Comparison of ENCODE assay signal across 8 cellular contexts in genomic region chr9:110005521-110005920, GRCh38.
A peak's percentile ranks its signal among the peaks of the same experiment; 100 is the strongest.
DNase-seq lines count a peak whose midpoint lies in the region; ATAC-seq and TF ChIP-seq lines count a peak whose summit lies in the region.
"Not testable (repeated sequence)": the region's sequence is repeated elsewhere in the genome, so short reads cannot be mapped to it uniquely, and the experiment has no call there.

No MANE protein-coding gene starts in this region.

- POLR2A ChIA-PET in CD4-positive, alpha-beta T cell (lab: Charles Lee), result interaction anchor here (2.1 kb wide), 1 partner anchor 37 kb away, joined by 6 read pairs; no protein-coding TSS in a partner anchor
- POLR2A ChIA-PET in activated naive CD8-positive, alpha-beta T cell treated with anti-CD3 and anti-CD28 coated beads, Interleukin-2, amount 10 ng/mL, durations not matched to agents 7 days and 5 days (lab: Charles Lee), result not testable (repeated sequence)

- peak; percentile 16 to 56 (median 39) for DNase-seq in CD4-positive, alpha-beta T cell
- peak; percentile 31 for DNase-seq in activated CD4-positive, alpha-beta T cell treated with anti-CD3 and anti-CD28 coated beads for 48 hours
- DNase-seq in activated T-helper 1 cell treated with Interleukin-2 at 50 U/mL for 16 hours (ENCODE audit: low read depth), result peak; percentile 37
- DNase-seq in activated naive CD8-positive, alpha-beta T cell treated with anti-CD3 and anti-CD28 coated beads, Interleukin-2, amount 10 ng/mL, durations not matched to agents 7 days and 5 days, result peak; percentile 33
- peak in 1 of 2 donors; percentile 16 for DNase-seq in memory B cell (ENCODE audit: low spot score in 2 of 2)
- DNase-seq in stimulated activated naive CD4-positive, alpha-beta T cell treated with Interleukin-2 at 50 U/mL for 16 hours (lab: John Stamatoyannopoulos, UW), result peak; percentile 1

- H3K79me2 ChIP-seq in SU-DHL-6 (ENCODE audit: insufficient read depth, low read length), result not testable (repeated sequence)

- H4K20me1 ChIP-seq in SU-DHL-6 (ENCODE audit: low read depth, low read length), result not testable (repeated sequence)

- H3K4me3 ChIP-seq in HUES6 (ENCODE audit: low read depth, low read length) (peak overlapping the region; percentile 39; the same call in 1 of the 2 replicates), SU-DHL-6 (ENCODE audit: insufficient read depth, low read length, poor library complexity, severe bottlenecking) (peak overlapping the region; percentile 39)

- H3K27me3 Mint-ChIP-seq in CD4-positive, alpha-beta T cell; memory B cell: not testable (repeated sequence)
- peaks cover 15% of the 10 kb centered on the region for H3K27me3 Mint-ChIP-seq in activated naive CD8-positive, alpha-beta T cell treated with anti-CD3 and anti-CD28 coated beads, Interleukin-2, amount 10 ng/mL, durations not matched to agents 7 days and 5 days

- H3K4me1 Mint-ChIP-seq in CD4-positive, alpha-beta T cell (ENCODE audit: low read depth), result peaks cover 33% of the 10 kb centered on the region
- H3K4me1 Mint-ChIP-seq in activated naive CD8-positive, alpha-beta T cell treated with anti-CD3 and anti-CD28 coated beads, Interleukin-2, amount 10 ng/mL, durations not matched to agents 7 days and 5 days, result not testable (repeated sequence)
- peaks cover 26% of the 10 kb centered on the region for H3K4me1 Mint-ChIP-seq in memory B cell

- H3K9me3 Mint-ChIP-seq in CD4-positive, alpha-beta T cell, result peaks cover 18% of the 10 kb centered on the region
- not testable (repeated sequence) for H3K9me3 Mint-ChIP-seq in activated naive CD8-positive, alpha-beta T cell treated with anti-CD3 and anti-CD28 coated beads, Interleukin-2, amount 10 ng/mL, durations not matched to agents 7 days and 5 days
- H3K9me3 Mint-ChIP-seq in memory B cell, result peaks cover 15% of the 10 kb centered on the region

- peak overlapping the region; percentile 59 for H2AFZ ChIP-seq in SU-DHL-6 (ENCODE audit: low read depth, low read length, severe bottlenecking)

- peak overlapping the region; percentile 71 for H3K27ac Mint-ChIP-seq in CD4-positive, alpha-beta T cell
- peak overlapping the region; percentile 58 for H3K27ac Mint-ChIP-seq in activated naive CD8-positive, alpha-beta T cell treated with anti-CD3 and anti-CD28 coated beads, Interleukin-2, amount 10 ng/mL, durations not matched to agents 7 days and 5 days
- H3K27ac Mint-ChIP-seq in memory B cell, result peak overlapping the region; percentile 61

- H3K9ac ChIP-seq in HUES6 (ENCODE audit: low read length) (peak overlapping the region; percentile 16), SU-DHL-6 (ENCODE audit: low read length) (peak overlapping the region; percentile 30; the same call in 1 of the 2 replicates)

- intact Hi-C loops in CD4-positive, alpha-beta T cell (cut with DNase I, micrococcal nuclease), result not testable (repeated sequence)

- peak overlapping the region; percentile 67 for H3K4me3 Mint-ChIP-seq in CD4-positive, alpha-beta T cell
- H3K4me3 Mint-ChIP-seq in activated naive CD8-positive, alpha-beta T cell treated with anti-CD3 and anti-CD28 coated beads, Interleukin-2, amount 10 ng/mL, durations not matched to agents 7 days and 5 days, result not testable (repeated sequence)
- H3K4me3 Mint-ChIP-seq in memory B cell, result peak overlapping the region; percentile 79

- not testable (repeated sequence) for ATAC-seq in CD4-positive, alpha-beta T cell (ENCODE audit: poor library complexity); activated naive CD8-positive, alpha-beta T cell treated with anti-CD3 and anti-CD28 coated beads, Interleukin-2, amount 10 ng/mL, durations not matched to agents 7 days and 5 days (ENCODE audit: low read depth); memory B cell (ENCODE audit: low read depth)

- peak overlapping the region; percentile 61 for H3K4me2 ChIP-seq in SU-DHL-6 (ENCODE audit: low read depth, low read length, poor library complexity, severe bottlenecking)

- not testable (repeated sequence) for H3K4me1 ChIP-seq in HUES6 (ENCODE audit: control insufficient read depth, insufficient read depth, low read length)

- H3K36me3 ChIP-seq in HUES6 (ENCODE audit: control insufficient read depth, insufficient read depth, low read length); SU-DHL-6 (ENCODE audit: low read length): not testable (repeated sequence)

- TF ChIP-seq CTCF in CD4-positive, alpha-beta T cell (IDR thresholded peaks at IDR 0.05); SU-DHL-6 (IDR thresholded peaks at IDR 0.05; ENCODE audit: insufficient read depth, low read length, poor library complexity, severe bottlenecking): not testable (repeated sequence)

- not testable (repeated sequence) for H3K27ac ChIP-seq in CD4-positive, alpha-beta T cell (ENCODE audit: low read depth, low read length); HUES6 (ENCODE audit: low read depth, low read length); SU-DHL-6 (ENCODE audit: low read depth, low read length)

- CTCF ChIA-PET in CD4-positive, alpha-beta T cell (lab: Charles Lee), result not testable (repeated sequence)

- peaks cover 48% of the 10 kb centered on the region for H3K36me3 Mint-ChIP-seq in CD4-positive, alpha-beta T cell (ENCODE audit: low read depth)
- H3K36me3 Mint-ChIP-seq in activated naive CD8-positive, alpha-beta T cell treated with anti-CD3 and anti-CD28 coated beads, Interleukin-2, amount 10 ng/mL, durations not matched to agents 7 days and 5 days, result not testable (repeated sequence)
- peaks cover 20% of the 10 kb centered on the region for H3K36me3 Mint-ChIP-seq in memory B cell

- not testable (repeated sequence) for H3K9me3 ChIP-seq in CD4-positive, alpha-beta T cell (ENCODE audit: control insufficient read depth, low read length); HUES6 (ENCODE audit: control insufficient read depth, insufficient read depth, low read depth, low read length); SU-DHL-6 (ENCODE audit: insufficient read depth, low read length)

- H3F3A ChIP-seq in SU-DHL-6 (ENCODE audit: insufficient read depth), result not testable (repeated sequence)

- not testable (repeated sequence) for H3K9me2 ChIP-seq in SU-DHL-6 (replicated peaks; ENCODE audit: insufficient read depth, low read length)

- H3K27me3 ChIP-seq in CD4-positive, alpha-beta T cell (ENCODE audit: control insufficient read depth, insufficient read depth, low read length); HUES6 (ENCODE audit: control insufficient read depth, insufficient read depth, low read length); SU-DHL-6 (ENCODE audit: low read length): not testable (repeated sequence)
